ENCODE assay signal across 26 cellular contexts in the genomic region with DNA sequence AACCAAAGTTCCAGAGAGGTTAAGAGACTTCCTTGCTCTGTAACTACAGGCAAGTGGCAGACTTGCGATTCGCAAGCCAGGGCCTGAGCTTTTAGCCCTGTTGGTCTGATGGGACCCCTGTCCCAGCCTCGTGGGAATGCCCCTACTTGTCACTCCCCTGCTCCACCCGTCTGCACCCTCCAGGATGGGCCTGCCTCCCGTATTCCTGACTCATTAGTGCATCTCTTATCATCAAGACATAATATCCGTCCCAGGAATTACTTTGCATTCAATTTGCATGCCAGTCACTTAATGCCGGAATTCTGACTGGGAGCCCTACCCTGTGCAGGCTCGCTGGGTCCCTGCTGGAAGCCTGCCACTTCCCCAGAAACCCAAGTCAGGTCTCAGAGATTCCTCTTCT.
DNase-seq lines count a peak whose midpoint lies in the region; ATAC-seq and TF ChIP-seq lines count a peak whose summit lies in the region.
"Had no signal": no experiment of that assay in that cellular context is flagged by ENCODE, and none has a peak within 500 bp of the region (broad histone marks: within the 10 kb centered on the region; RNA-seq: fewer than 3 reads in every experiment).

No MANE protein-coding gene starts in this region.

- peaks cover 3% of the 10 kb centered on the region for H3K27me3 Mint-ChIP-seq in nephron (ENCODE audit: low read depth)
- H3K27me3 Mint-ChIP-seq: activated CD4-positive, alpha-beta memory T cell treated with anti-CD3 and anti-CD28 coated beads, Interleukin-2, amount 10 ng/mL, durations not matched to agents 7 days and 5 days had no signal

- peaks cover 21% of the 10 kb centered on the region for H3K4me1 Mint-ChIP-seq in nephron

- H3K27ac Mint-ChIP-seq in nephron: peak overlapping the region; percentile 74 to 91 (median 85)
- H3K27ac Mint-ChIP-seq: activated CD4-positive, alpha-beta memory T cell treated with anti-CD3 and anti-CD28 coated beads, Interleukin-2, amount 10 ng/mL, durations not matched to agents 7 days and 5 days had no signal

- ATAC-seq in HG03439 (IDR thresholded peaks at IDR 0.05; ENCODE audit: unreplicated experiment) (no peak), HG02571 (IDR thresholded peaks at IDR 0.05; ENCODE audit: unreplicated experiment) (no peak)
- ATAC-seq: activated CD4-positive, CD25-positive, alpha-beta regulatory T cell treated with anti-CD3 and anti-CD28 coated beads, Interleukin-2, amount 50 U/mL, for 24 hours; GM12878; K562; lower lobe of right lung had no signal

- H3K4me3 Mint-ChIP-seq in nephron: peak overlapping the region in 2 of 3 experiments; percentile 20 to 78
- H3K4me3 Mint-ChIP-seq: activated CD4-positive, alpha-beta memory T cell treated with anti-CD3 and anti-CD28 coated beads, Interleukin-2, amount 10 ng/mL, durations not matched to agents 7 days and 5 days had no signal

- no peaks in the 10 kb centered on the region for H3K9me3 Mint-ChIP-seq in nephron
- H3K9me3 Mint-ChIP-seq: activated CD4-positive, alpha-beta memory T cell treated with anti-CD3 and anti-CD28 coated beads, Interleukin-2, amount 10 ng/mL, durations not matched to agents 7 days and 5 days had no signal

- TF ChIP-seq CTCF in nephron (IDR thresholded peaks at IDR 0.05; ENCODE audit: unreplicated experiment in 3 of 3): no peak

- DNase-seq in D341Med (ENCODE audit: low spot score): peak; percentile 12
- peak; percentile 35 for DNase-seq in NCI-H1048 (lab: John Stamatoyannopoulos, UW)
- peak; percentile 29 for DNase-seq in astrocyte of the hippocampus (ENCODE audit: low read depth, low spot score)
- DNase-seq in pons (ENCODE audit: low spot score): no peak
- DNase-seq in activated CD4-positive, CD25-positive, alpha-beta regulatory T cell (lab: John Stamatoyannopoulos, UW): no peak
- DNase-seq: activated CD4-positive, alpha-beta memory T cell treated with anti-CD3 and anti-CD28 coated beads, Interleukin-2, amount 10 ng/mL, durations not matched to agents 7 days and 5 days; activated gamma-delta T cell treated with Interleukin-2 at 50 U/mL for 16 hours; amygdala; caudate nucleus; COR-L47; dermis blood vessel endothelial cell; kidney glomerular epithelial cell; lower lobe of right lung; NCI-H1417; NCI-H446; NK-92 treated with Interleukin-12 subunit alpha and Interleukin-12 subunit beta, amount 100 ng/mL, for 24 hours; PC-9; SHP77 treated with DMSO at 0.1 percent for 48 hours; small intestine; stimulated activated CD4-positive, alpha-beta T cell treated with anti-CD3 and anti-CD28 coated beads, Interleukin-1b, Interleukin-23, amount 100 ng/mL, for 48 hours had no signal

- H3K36me3 Mint-ChIP-seq in nephron (ENCODE audit: low read depth): peaks cover 15% of the 10 kb centered on the region

Comparison
In these comparisons a context has a peak if more than half of its experiments do, and no peak if none do; other contexts are left out.
1. DNase-seq: peak in D341Med (single experiment), NCI-H1048 (single experiment) and astrocyte of the hippocampus (single experiment); none in pons (single experiment) and activated CD4-positive, CD25-positive, alpha-beta regulatory T cell (0 of 4).